1 cellular context compared by ENCODE assay signal in genomic region chr13:105278797-105279425, GRCh38.
TF ChIP-seq lines count a peak whose summit lies in the region.

No MANE protein-coding gene starts in this region.

TF ChIP-seq in H1, 55 proteins besides CTCF, POLR2A, EP300 and RAD21 (continued from another document):
- TF ChIP-seq ASH2L (IDR thresholded peaks at IDR 0.05; ENCODE audit: low read length) (no peak), USF2 (IDR thresholded peaks at IDR 0.05; ENCODE audit: low read length) (no peak), TEAD4 (IDR thresholded peaks at IDR 0.05; ENCODE audit: low read depth, low read length) (no peak), TAF1 (IDR thresholded peaks at IDR 0.05; ENCODE audit: low read depth, low read length) (no peak), CHD2 (IDR thresholded peaks at IDR 0.05; ENCODE audit: low read length) (no peak), CEBPB (IDR thresholded peaks at IDR 0.05; ENCODE audit: low read depth, low read length) (0 out of 2 replicates have a peak, but pooled peaks have one; percentile 33), ATF3 (IDR thresholded peaks at IDR 0.05; ENCODE audit: insufficient read depth, low read depth, low read length) (no peak), RXRA (IDR thresholded peaks at IDR 0.05; ENCODE audit: insufficient read depth, low read depth, low read length) (no peak), BACH1 (IDR thresholded peaks at IDR 0.05; ENCODE audit: low read length) (0 out of 2 replicates have a peak, but pooled peaks have one; percentile 14), FOSL1 (IDR thresholded peaks at IDR 0.05; ENCODE audit: insufficient read depth, low read depth, low read length) (no peak), NRF1 (IDR thresholded peaks at IDR 0.05; ENCODE audit: low read depth, low read length) (no peak), CBX8 (IDR thresholded peaks at IDR 0.05; ENCODE audit: borderline replicate concordance, low read depth, low read length) (no peak), RNF2 (IDR thresholded peaks at IDR 0.05; ENCODE audit: borderline replicate concordance, low read depth, low read length, missing control alignments, poor library complexity, severe bottlenecking) (no peak), CBX5 (IDR thresholded peaks at IDR 0.05; ENCODE audit: low read depth, low read length) (no peak), POLR2AphosphoS5 (IDR thresholded peaks at IDR 0.05; ENCODE audit: low read depth, low read length) (no peak)
- TF ChIP-seq, protein P1, sequence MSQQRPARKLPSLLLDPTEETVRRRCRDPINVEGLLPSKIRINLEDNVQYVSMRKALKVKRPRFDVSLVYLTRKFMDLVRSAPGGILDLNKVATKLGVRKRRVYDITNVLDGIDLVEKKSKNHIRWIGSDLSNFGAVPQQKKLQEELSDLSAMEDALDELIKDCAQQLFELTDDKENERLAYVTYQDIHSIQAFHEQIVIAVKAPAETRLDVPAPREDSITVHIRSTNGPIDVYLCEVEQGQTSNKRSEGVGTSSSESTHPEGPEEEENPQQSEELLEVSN (IDR thresholded peaks at IDR 0.05): 0 out of 2 replicates have a peak, but pooled peaks have one; percentile 14
